In the genomic region with DNA sequence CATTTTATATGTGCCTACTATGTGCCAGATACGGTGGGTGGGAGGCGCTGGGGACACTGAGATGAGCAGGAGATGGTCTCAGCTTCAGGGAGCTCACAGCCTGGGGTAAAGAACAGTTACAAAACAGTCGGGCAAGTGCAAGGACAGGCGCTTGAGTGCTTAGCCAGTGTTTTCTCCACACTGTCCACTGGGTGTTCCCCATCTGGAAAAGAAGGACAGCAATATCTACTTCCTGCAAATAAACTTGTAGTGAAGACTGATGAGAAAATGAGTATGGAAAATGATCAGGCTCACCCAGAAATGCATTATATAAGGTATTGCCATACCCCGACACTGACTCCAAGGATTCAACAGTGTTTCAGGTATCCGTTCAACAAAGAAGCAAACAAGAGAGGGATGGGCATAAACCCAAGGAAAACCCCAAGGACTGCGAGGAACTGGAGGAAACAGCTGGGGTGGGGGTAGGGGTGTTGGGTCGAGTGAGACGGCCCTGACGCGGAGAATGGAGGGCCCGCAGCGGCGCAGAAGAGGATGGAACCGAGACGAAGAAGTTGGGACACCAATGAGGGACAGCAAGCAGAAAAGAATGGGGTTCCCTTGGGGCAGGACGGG, we compare ENCODE assay signal across 8 cellular contexts. TPM values are rescaled to one million over a fixed set of nuclear protein-coding genes. Genes with fewer than 3 reads are reported as not detected.
DNase-seq lines count a peak whose midpoint lies in the region; ATAC-seq and TF ChIP-seq lines count a peak whose summit lies in the region.

No MANE protein-coding gene starts in this region.

- H3K36me3 Mint-ChIP-seq in T-helper 17 cell (ENCODE audit: low read depth) (no peaks in the 10 kb centered on the region), nephron progenitor cell (ENCODE audit: low read depth) (no peaks in the 10 kb centered on the region)

- no peaks in the 10 kb centered on the region for H3K9me3 ChIP-seq in T-helper 17 cell (ENCODE audit: control insufficient read depth, low read length, poor library complexity, severe bottlenecking)

- H3K27ac Mint-ChIP-seq in T-helper 17 cell (peak overlapping the region; percentile 93), nephron progenitor cell (peak overlapping the region; percentile 42)

- ATAC-seq in T-helper 17 cell (peak; percentile 3), GM21825 (IDR thresholded peaks at IDR 0.05; ENCODE audit: unreplicated experiment) (no peak)

- H3K4me1 Mint-ChIP-seq in T-helper 17 cell: peaks cover 24% of the 10 kb centered on the region
- peaks cover 32% of the 10 kb centered on the region for H3K4me1 Mint-ChIP-seq in nephron progenitor cell

- peak overlapping the region; percentile 91 for H3K4me3 ChIP-seq in H7 (ENCODE audit: insufficient read depth, low read depth, low read length)

- DNase-seq in Ammon's horn (ENCODE audit: low spot score): peak; percentile 5
- no peak for DNase-seq in H7
- DNase-seq in T-helper 17 cell: no peak
- DNase-seq in fibroblast of peridontal ligament (ENCODE audit: extremely low read depth): peak; percentile 64
- no peak for DNase-seq in nephron progenitor cell
- no peak for DNase-seq in SHP77 treated with DMSO at 0.1 percent for 48 hours (lab: John Stamatoyannopoulos, UW)
- no peak for DNase-seq in activated gamma-delta T cell treated with Interleukin-2 at 50 U/mL for 16 hours

- H3K27me3 ChIP-seq in H7 (ENCODE audit: control insufficient read depth, insufficient read depth, low read length): peaks cover 17% of the 10 kb centered on the region

- peak overlapping the region; percentile 96 for H3K4me3 Mint-ChIP-seq in T-helper 17 cell
- H3K4me3 Mint-ChIP-seq in nephron progenitor cell: peak overlapping the region; percentile 98

- H3K9me3 Mint-ChIP-seq in nephron progenitor cell: peaks cover 31% of the 10 kb centered on the region

- H3K27me3 Mint-ChIP-seq in T-helper 17 cell (no peaks in the 10 kb centered on the region), nephron progenitor cell (ENCODE audit: low read depth, poor library complexity) (no peaks in the 10 kb centered on the region)

- H3K36me3 ChIP-seq in H7 (replicated peaks; ENCODE audit: control insufficient read depth, insufficient read depth, low read length): no peaks in the 10 kb centered on the region

- TF ChIP-seq CTCF in nephron progenitor cell (IDR thresholded peaks at IDR 0.05): no peak

RNA-seq across cellular contexts. Expression of a gene that starts 0.8 kb away (rescaled TPM):
- 30.7 and 36.1 TPM in 2 replicates for total RNA-seq in H7 (2014; rRNA removed; shearing (Covaris generic))
- total RNA-seq in T-helper 17 cell: 10 to 100 TPM; 10.6 to 20.7 TPM

RNA-seq across cellular contexts. Expression of a gene that starts 35.7 kb away (rescaled TPM):
- total RNA-seq in H7 (2014; rRNA removed; shearing (Covaris generic)): 1.2 and 1.3 TPM in 2 replicates
- not detected for total RNA-seq in T-helper 17 cell

RNA-seq across cellular contexts. Expression of a gene that starts 43.5 kb away (rescaled TPM):
- total RNA-seq in H7 (2014; rRNA removed; shearing (Covaris generic)): not detected in 2 replicates
- total RNA-seq in T-helper 17 cell: not detected

Comparison
In these comparisons a context has a peak if more than half of its experiments do, and no peak if none do; other contexts are left out.
1. DNase-seq: peak in Ammon's horn (single experiment) and fibroblast of peridontal ligament (single experiment); none in H7 (single experiment), T-helper 17 cell (0 of 3), nephron progenitor cell (single experiment), SHP77 treated with DMSO at 0.1 percent for 48 hours (single experiment) and activated gamma-delta T cell treated with Interleukin-2 at 50 U/mL for 16 hours (single experiment).